Comparison of ENCODE assay signal across 15 cellular contexts in genomic region chr6:149331043-149331807, GRCh38. TPM values are rescaled to one million over a fixed set of nuclear protein-coding genes. Genes with fewer than 3 reads are reported as not detected.
DNase-seq lines count a peak whose midpoint lies in the region; ATAC-seq and TF ChIP-seq lines count a peak whose summit lies in the region.
"Had no signal": no experiment of that assay in that cellular context is flagged by ENCODE, and none has a peak within 500 bp of the region (broad histone marks: within the 10 kb centered on the region; RNA-seq: fewer than 3 reads in every experiment).

No MANE protein-coding gene starts in this region.

- ATAC-seq in stimulated activated naive CD8-positive, alpha-beta T cell treated with anti-CD3 and anti-CD28 coated beads, Interleukin-15, Interleukin-2, amounts not matched to agents 100 U/mL and 50 U/mL, for 24 hours, result no peak
- ATAC-seq in GM19395 (IDR thresholded peaks at IDR 0.05; ENCODE audit: unreplicated experiment), result no peak
- ATAC-seq: sciatic nerve had no signal

- H3K27ac Mint-ChIP-seq in stimulated activated naive CD8-positive, alpha-beta T cell treated with anti-CD3 and anti-CD28 coated beads, Interleukin-15, Interleukin-2, amounts not matched to agents 100 ng/mL and 50 ng/mL, for 24 hours, result peak overlapping the region; percentile 55
- H3K27ac Mint-ChIP-seq in activated CD4-positive, alpha-beta memory T cell treated with anti-CD3 and anti-CD28 coated beads for 36 hours, result peak overlapping the region; percentile 75

- no peak overlapping the region for H3K4me3 ChIP-seq in A673 (ENCODE audit: low read depth, low read length, poor library complexity, severe bottlenecking)
- H3K4me3 ChIP-seq: adrenal gland, upper lobe of left lung had no signal

- DNase-seq in stimulated activated naive CD8-positive, alpha-beta T cell treated with anti-CD3 and anti-CD28 coated beads, Interleukin-15, Interleukin-2, amounts not matched to agents 100 U/mL and 50 U/mL, for 24 hours, result no peak
- no peak for DNase-seq in activated CD4-positive, alpha-beta memory T cell treated with anti-CD3 and anti-CD28 coated beads for 36 hours
- DNase-seq in fibroblast of gingiva (ENCODE audit: low read depth), result peak; percentile 9
- no peak for DNase-seq in hypothalamus (lab: John Stamatoyannopoulos, UW)
- no peak for DNase-seq in NCI-H187 treated with DMSO at 0.1 percent for 48 hours (lab: John Stamatoyannopoulos, UW)
- no peak for DNase-seq in A673 (ENCODE audit: low spot score)
- DNase-seq: adrenal gland, KBM-7, midbrain, NCI-H2171, upper lobe of left lung had no signal

- H3K27me3 ChIP-seq in A673 (replicated peaks; ENCODE audit: insufficient read depth, low read depth, low read length, poor library complexity), result no peaks in the 10 kb centered on the region
- H3K27me3 ChIP-seq: adrenal gland, upper lobe of left lung had no signal

- H3K4me3 Mint-ChIP-seq in stimulated activated naive CD8-positive, alpha-beta T cell treated with anti-CD3 and anti-CD28 coated beads, Interleukin-15, Interleukin-2, amounts not matched to agents 100 ng/mL and 50 ng/mL, for 24 hours, result peak overlapping the region; percentile 4
- peak overlapping the region; percentile 9 for H3K4me3 Mint-ChIP-seq in activated CD4-positive, alpha-beta memory T cell treated with anti-CD3 and anti-CD28 coated beads for 36 hours

- no TSS peak for BruUV-seq in A673 (replicated peaks; lab: Mats Ljungman, UMichigan)

- POLR2A ChIA-PET in activated CD4-positive, alpha-beta memory T cell treated with anti-CD3 and anti-CD28 coated beads for 36 hours (lab: Charles Lee), result interaction anchor here (5.7 kb wide), 1 partner anchor 10 kb away, joined by 57 read pairs; no protein-coding TSS in a partner anchor
- POLR2A ChIA-PET in A673 (lab: Charles Lee; ENCODE audit: low non-redundant PET), result interaction anchor here (0.6 kb wide), 1 partner anchor 329 kb away, joined by 3 read pairs; no protein-coding TSS in a partner anchor

- TF ChIP-seq CTCF in A673 (conservative IDR thresholded peaks at IDR 0.05; ENCODE audit: low read depth, low read length), result no peak

- no peak overlapping the region for H3K27ac ChIP-seq in A673 (ENCODE audit: low read depth, low read length, poor library complexity, severe bottlenecking)
- H3K27ac ChIP-seq: adrenal gland, C4-2B, upper lobe of left lung had no signal

- H3K27me3 Mint-ChIP-seq in stimulated activated naive CD8-positive, alpha-beta T cell treated with anti-CD3 and anti-CD28 coated beads, Interleukin-15, Interleukin-2, amounts not matched to agents 100 ng/mL and 50 ng/mL, for 24 hours, result no peaks in the 10 kb centered on the region
- no peaks in the 10 kb centered on the region for H3K27me3 Mint-ChIP-seq in activated CD4-positive, alpha-beta memory T cell treated with anti-CD3 and anti-CD28 coated beads for 36 hours

- peaks cover 98% of the 10 kb centered on the region for H3K4me1 Mint-ChIP-seq in stimulated activated naive CD8-positive, alpha-beta T cell treated with anti-CD3 and anti-CD28 coated beads, Interleukin-15, Interleukin-2, amounts not matched to agents 100 ng/mL and 50 ng/mL, for 24 hours (ENCODE audit: low read depth)
- peaks cover 92% of the 10 kb centered on the region for H3K4me1 Mint-ChIP-seq in activated CD4-positive, alpha-beta memory T cell treated with anti-CD3 and anti-CD28 coated beads for 36 hours (ENCODE audit: low read depth)

- H3K9me3 ChIP-seq in A673 (ENCODE audit: low read depth, low read length, poor library complexity, severe bottlenecking), result no peaks in the 10 kb centered on the region
- H3K9me3 ChIP-seq: adrenal gland, upper lobe of left lung had no signal

- intact Hi-C loops in activated CD4-positive, alpha-beta memory T cell treated with anti-CD3 and anti-CD28 coated beads for 36 hours (cut with micrococcal nuclease), result no loop called here
- intact Hi-C loops in A673 (cut with micrococcal nuclease; ENCODE audit: unreplicated experiment), result no loop called here

- H3K4me1 ChIP-seq in A673 (ENCODE audit: insufficient read depth, low read length, poor library complexity, severe bottlenecking), result peaks cover 21% of the 10 kb centered on the region

- H3K36me3 ChIP-seq in A673 (ENCODE audit: insufficient read depth, low read length, poor library complexity, severe bottlenecking), result peaks cover under 1% of the 10 kb centered on the region
- H3K36me3 ChIP-seq: adrenal gland, upper lobe of left lung had no signal

- CTCF ChIA-PET in activated CD4-positive, alpha-beta memory T cell treated with anti-CD3 and anti-CD28 coated beads for 36 hours (lab: Charles Lee), result interaction anchor here (0.7 to 1.8 kb wide), 6 partner anchors 8 to 303 kb away, joined by 3 to 4 read pairs (median 4); no protein-coding TSS in a partner anchor
- CTCF ChIA-PET in A673 (lab: Charles Lee), result no interaction called here

- H3K36me3 Mint-ChIP-seq in stimulated activated naive CD8-positive, alpha-beta T cell treated with anti-CD3 and anti-CD28 coated beads, Interleukin-15, Interleukin-2, amounts not matched to agents 100 ng/mL and 50 ng/mL, for 24 hours (ENCODE audit: low read depth), result peaks cover 8% of the 10 kb centered on the region
- peaks cover 11% of the 10 kb centered on the region for H3K36me3 Mint-ChIP-seq in activated CD4-positive, alpha-beta memory T cell treated with anti-CD3 and anti-CD28 coated beads for 36 hours

- no peaks in the 10 kb centered on the region for H3K9me3 Mint-ChIP-seq in stimulated activated naive CD8-positive, alpha-beta T cell treated with anti-CD3 and anti-CD28 coated beads, Interleukin-15, Interleukin-2, amounts not matched to agents 100 ng/mL and 50 ng/mL, for 24 hours
- H3K9me3 Mint-ChIP-seq in activated CD4-positive, alpha-beta memory T cell treated with anti-CD3 and anti-CD28 coated beads for 36 hours, result no peaks in the 10 kb centered on the region

RNA-seq across cellular contexts. Expression of gene TAB2, which starts 13.7 kb away (rescaled TPM):
- total RNA-seq in activated CD4-positive, alpha-beta memory T cell treated with anti-CD3 and anti-CD28 coated beads for 36 hours, result 10 to 100 TPM; 92.0 to 92.9 TPM
- total RNA-seq in A673 (2021), result 49.3 and 52.2 TPM in 2 replicates
